ENCODE assay signal across 22 cellular contexts in genomic region chr9:22650145-22650544, GRCh38.
"Had no signal": no experiment of that assay in that cellular context is flagged by ENCODE, and none has a peak within 500 bp of the region (broad histone marks: within the 10 kb centered on the region; RNA-seq: fewer than 3 reads in every experiment).

No MANE protein-coding gene starts in this region.

- H3K36me3 ChIP-seq: heart right ventricle, left ventricle myocardium inferior, neural progenitor cell, right atrium auricular region, spleen, tibial artery had no signal

- H2AFZ ChIP-seq: neural progenitor cell, parathyroid adenoma had no signal

- H3K4me3 ChIP-seq: coronary artery, heart right ventricle, left ventricle myocardium inferior, lung, neural progenitor cell, right atrium auricular region, skin epidermis, spleen, tibial artery had no signal

- H3K79me2 ChIP-seq: parathyroid adenoma had no signal

- H3K27ac Mint-ChIP-seq: memory B cell; naive thymus-derived CD4-positive, alpha-beta T cell; nephron; neural progenitor cell; progenitor cell of endocrine pancreas; stimulated activated naive B cell treated with anti-CD40 and anti-IgM and Interleukin-4, amounts not matched to agents 10 μg/mL and 1 μg/mL and 100 μg/mL, for 72 hours; stimulated activated naive CD8-positive, alpha-beta T cell treated with anti-CD3 and anti-CD28 coated beads, Interleukin-15, Interleukin-2, amounts not matched to agents 100 ng/mL and 50 ng/mL, for 24 hours; type B pancreatic cell had no signal

- H3K9me3 ChIP-seq: left ventricle myocardium inferior, right atrium auricular region, tibial artery had no signal

- DNase-seq: foreskin keratinocyte; glutamatergic neuron; heart right ventricle; hippocampal formation; left cardiac atrium; left ventricle myocardium inferior; midbrain; naive thymus-derived CD4-positive, alpha-beta T cell; spleen; stimulated activated naive B cell treated with anti-CD40 and anti-IgM and Interleukin-4, amounts not matched to agents 10 μg/mL and 1 μg/mL and 100 μg/mL, for 72 hours; tibial artery had no signal

- H3K9ac ChIP-seq: neural progenitor cell, parathyroid adenoma had no signal

- H3K27me3 ChIP-seq: foreskin keratinocyte, heart right ventricle, neural progenitor cell, right atrium auricular region, spleen, tibial artery had no signal

- H3K4me1 ChIP-seq: foreskin keratinocyte, left ventricle myocardium inferior, neural progenitor cell, parathyroid adenoma, right atrium auricular region, spleen, tibial artery had no signal

- ATAC-seq: foreskin keratinocyte; naive thymus-derived CD4-positive, alpha-beta T cell; stimulated activated naive B cell treated with anti-CD40 and anti-IgM and Interleukin-4, amounts not matched to agents 10 μg/mL and 1 μg/mL and 100 μg/mL, for 72 hours had no signal

- H3K4me1 Mint-ChIP-seq: memory B cell; naive thymus-derived CD4-positive, alpha-beta T cell; nephron; neural progenitor cell; stimulated activated naive B cell treated with anti-CD40 and anti-IgM and Interleukin-4, amounts not matched to agents 10 μg/mL and 1 μg/mL and 100 μg/mL, for 72 hours had no signal

- H3K27ac ChIP-seq: foreskin keratinocyte, heart right ventricle, left ventricle myocardium inferior, neural progenitor cell, parathyroid adenoma, right atrium auricular region, skin epidermis, spleen, tibial artery had no signal

- H3K27me3 Mint-ChIP-seq: memory B cell; naive thymus-derived CD4-positive, alpha-beta T cell; progenitor cell of endocrine pancreas; stimulated activated naive B cell treated with anti-CD40 and anti-IgM and Interleukin-4, amounts not matched to agents 10 μg/mL and 1 μg/mL and 100 μg/mL, for 72 hours; stimulated activated naive CD8-positive, alpha-beta T cell treated with anti-CD3 and anti-CD28 coated beads, Interleukin-15, Interleukin-2, amounts not matched to agents 100 ng/mL and 50 ng/mL, for 24 hours; type B pancreatic cell had no signal

- H3K36me3 Mint-ChIP-seq: memory B cell; naive thymus-derived CD4-positive, alpha-beta T cell; neural progenitor cell; stimulated activated naive B cell treated with anti-CD40 and anti-IgM and Interleukin-4, amounts not matched to agents 10 μg/mL and 1 μg/mL and 100 μg/mL, for 72 hours; type B pancreatic cell had no signal

- H3K4me3 Mint-ChIP-seq: memory B cell; naive thymus-derived CD4-positive, alpha-beta T cell; nephron; neural progenitor cell; stimulated activated naive B cell treated with anti-CD40 and anti-IgM and Interleukin-4, amounts not matched to agents 10 μg/mL and 1 μg/mL and 100 μg/mL, for 72 hours; stimulated activated naive CD8-positive, alpha-beta T cell treated with anti-CD3 and anti-CD28 coated beads, Interleukin-15, Interleukin-2, amounts not matched to agents 100 ng/mL and 50 ng/mL, for 24 hours; type B pancreatic cell had no signal

- H3K4me2 ChIP-seq: neural progenitor cell had no signal

- H3K9me3 Mint-ChIP-seq: nephron; stimulated activated naive B cell treated with anti-CD40 and anti-IgM and Interleukin-4, amounts not matched to agents 10 μg/mL and 1 μg/mL and 100 μg/mL, for 72 hours; stimulated activated naive CD8-positive, alpha-beta T cell treated with anti-CD3 and anti-CD28 coated beads, Interleukin-15, Interleukin-2, amounts not matched to agents 100 ng/mL and 50 ng/mL, for 24 hours; type B pancreatic cell had no signal
